ENCODE assay signal across 11 cellular contexts in the genomic region with DNA sequence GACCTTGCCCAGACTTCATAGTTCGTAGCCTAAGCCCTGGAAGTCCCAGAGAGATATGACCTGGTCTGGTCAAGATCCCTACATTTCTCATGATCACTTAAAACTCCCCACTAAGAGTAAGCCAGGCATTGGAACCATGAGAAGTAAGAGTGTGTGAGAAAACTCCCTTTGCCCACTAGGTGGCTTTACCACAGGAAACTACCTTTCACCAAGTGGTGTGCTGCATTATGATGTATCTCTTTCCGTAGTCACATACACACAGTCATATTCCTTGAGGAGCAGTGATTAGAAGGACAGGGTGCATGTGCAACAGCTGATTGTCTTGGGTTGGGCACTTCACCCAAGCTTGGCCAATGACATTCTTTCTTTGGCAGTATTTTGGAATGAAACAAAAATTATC.
DNase-seq lines count a peak whose midpoint lies in the region; ATAC-seq and TF ChIP-seq lines count a peak whose summit lies in the region.
"Had no signal": no experiment of that assay in that cellular context is flagged by ENCODE, and none has a peak within 500 bp of the region (broad histone marks: within the 10 kb centered on the region; RNA-seq: fewer than 3 reads in every experiment).

No MANE protein-coding gene starts in this region.

- H3K9ac ChIP-seq in Loucy (ENCODE audit: low read depth, low read length, poor library complexity, severe bottlenecking), result no peak overlapping the region

- no peaks in the 10 kb centered on the region for H3K9me3 ChIP-seq in Loucy (ENCODE audit: insufficient read depth, low read depth, low read length)

- no peaks in the 10 kb centered on the region for H4K20me1 ChIP-seq in Loucy (ENCODE audit: insufficient read depth, low read length, poor library complexity, severe bottlenecking)

- no peaks in the 10 kb centered on the region for H3F3A ChIP-seq in Loucy (ENCODE audit: low read depth)

- no peaks in the 10 kb centered on the region for H3K36me3 ChIP-seq in Loucy (ENCODE audit: insufficient read depth, low read length)

- no peak overlapping the region for H3K4me2 ChIP-seq in Loucy (ENCODE audit: low read depth, low read length, poor library complexity, severe bottlenecking)

- no peak overlapping the region for H3K4me3 ChIP-seq in Loucy (ENCODE audit: low read length, poor library complexity, severe bottlenecking)

- ATAC-seq in HG02840 (IDR thresholded peaks at IDR 0.05; ENCODE audit: low FRiP score, unreplicated experiment), result no peak
- ATAC-seq in GM19455 (IDR thresholded peaks at IDR 0.05; ENCODE audit: unreplicated experiment), result no peak

- peak; percentile 38; the same call in 1 of the 2 replicates for TF ChIP-seq CTCF in GM12874 (IDR thresholded peaks at IDR 0.05; ENCODE audit: insufficient read depth, low read depth, low read length)
- TF ChIP-seq CTCF in Loucy (conservative IDR thresholded peaks at IDR 0.05; ENCODE audit: low read length), result peak; percentile 42; the same call in 1 of the 2 replicates

- no peaks in the 10 kb centered on the region for H3K9me2 ChIP-seq in Loucy (replicated peaks; ENCODE audit: low read depth, low read length)

- no peaks in the 10 kb centered on the region for H3K79me2 ChIP-seq in Loucy (ENCODE audit: insufficient read depth, low read length)

- in situ Hi-C loops in T47D (cut with HindIII; ENCODE audit: low pct_unique_long_range_greater_than_20kb, low sequenced_read_pairs), result no loop called here

- no peak overlapping the region for H2AFZ ChIP-seq in Loucy (ENCODE audit: low read length)

- peak; percentile 16 to 61 for DNase-seq in T47D (ENCODE audit: low read depth in 1 of 2, low spot score in 1 of 2)
- peak; percentile 25 for DNase-seq in myocyte (ENCODE audit: low read depth)
- no peak for DNase-seq in effector CD8-positive, alpha-beta T cell (lab: John Stamatoyannopoulos, UW)
- no peak for DNase-seq in NOMO-1 (lab: John Stamatoyannopoulos, UW; ENCODE audit: unreplicated experiment in 2 of 2)
- DNase-seq: activated effector memory CD4-positive, alpha-beta T cell treated with anti-CD3 and anti-CD28 coated beads, Interleukin-2, amount 50 U/mL, for 16 hours; EL; islet precursor cell had no signal

- H3K4me1 ChIP-seq in Loucy (ENCODE audit: insufficient read depth, low read length, poor library complexity, severe bottlenecking), result no peaks in the 10 kb centered on the region

- H3K27me3 ChIP-seq in Loucy (ENCODE audit: insufficient read depth, low read length, poor library complexity, severe bottlenecking), result no peaks in the 10 kb centered on the region

Comparison
In these comparisons a context has a peak if more than half of its experiments do, and no peak if none do; other contexts are left out.
1. DNase-seq: peak in T47D (2 of 2) and myocyte (single experiment); none in effector CD8-positive, alpha-beta T cell (single experiment) and NOMO-1 (0 of 2).